Comparison of ENCODE assay signal across 33 cellular contexts in genomic region chr2:107721178-107721577, GRCh38.
"Had no signal": no experiment of that assay in that cellular context is flagged by ENCODE, and none has a peak within 500 bp of the region (broad histone marks: within the 10 kb centered on the region; RNA-seq: fewer than 3 reads in every experiment).

No MANE protein-coding gene starts in this region.

- H3K36me3 Mint-ChIP-seq: activated CD4-positive, alpha-beta memory T cell treated with anti-CD3 and anti-CD28 coated beads for 36 hours; mesothelial cell of epicardium; naive B cell had no signal

- FAIRE-seq: astrocyte, TTC549 had no signal

- H3K36me3 ChIP-seq: brain microvascular endothelial cell, gastrocnemius medialis, neutrophil, thoracic aorta, uterus had no signal

- H3K4me1 ChIP-seq: gastrocnemius medialis, uterus had no signal

- H3K9me3 ChIP-seq: gastrocnemius medialis, neutrophil, thoracic aorta, uterus had no signal

- H3K9me3 Mint-ChIP-seq: activated T-cell treated with anti-CD3 and anti-CD28 coated beads, Interleukin-2, amount 50 U/mL, for 24 hours; endodermal cell; mesothelial cell of epicardium; nephron progenitor cell; stimulated activated naive CD8-positive, alpha-beta T cell treated with anti-CD3 and anti-CD28 coated beads, Interleukin-15, Interleukin-2, amounts not matched to agents 100 ng/mL and 50 ng/mL, for 24 hours had no signal

- H3K4me1 Mint-ChIP-seq: activated CD4-positive, alpha-beta T cell treated with anti-CD3 and anti-CD28 coated beads, Interleukin-2, amount 10 ng/mL, durations not matched to agents 24 days and 14 days; naive B cell had no signal

- H3K27me3 Mint-ChIP-seq: activated CD4-positive, alpha-beta memory T cell treated with anti-CD3 and anti-CD28 coated beads for 36 hours; activated CD4-positive, alpha-beta T cell treated with anti-CD3 and anti-CD28 coated beads, Interleukin-2, amount 10 ng/mL, durations not matched to agents 24 days and 14 days; activated T-cell treated with anti-CD3 and anti-CD28 coated beads, Interleukin-2, amount 50 U/mL, for 24 hours; dendritic cell treated with granulocyte-macrophage colony-stimulating factor and Interleukin-4, amounts not matched to agents 40 ng/mL and 50 ng/mL, for 4 days; stimulated activated naive CD8-positive, alpha-beta T cell treated with anti-CD3 and anti-CD28 coated beads, Interleukin-15, Interleukin-2, amounts not matched to agents 100 ng/mL and 50 ng/mL, for 24 hours had no signal

- H3K27me3 ChIP-seq: brain microvascular endothelial cell, gastrocnemius medialis, neutrophil, uterus had no signal

- H3K4me3 ChIP-seq: gastrocnemius medialis, skin epidermis, thoracic aorta, uterus had no signal

- DNase-seq: activated CD4-positive, alpha-beta memory T cell treated with anti-CD3 and anti-CD28 coated beads for 36 hours; activated CD4-positive, alpha-beta T cell treated with anti-CD3 and anti-CD28 coated beads, Interleukin-2, amount 10 ng/mL, durations not matched to agents 24 days and 14 days; activated CD4-positive, CD25-positive, alpha-beta regulatory T cell treated with anti-CD3 and anti-CD28 coated beads, Interleukin-2, amount 50 U/mL, for 72 hours; activated CD8-positive, alpha-beta memory T cell treated with anti-CD3 and anti-CD28 coated beads, Interleukin-2, amount 50 U/mL, for 4 hours; activated gamma-delta T cell; activated naive CD4-positive, alpha-beta T cell treated with anti-CD3 and anti-CD28 coated beads, Interleukin-2, amount 50 U/mL, for 16 hours; activated T-cell treated with anti-CD3 and anti-CD28 coated beads, Interleukin-2, amount 50 U/mL, for 24 hours; amniotic stem cell; brain microvascular endothelial cell; central memory CD4-positive, alpha-beta T cell; endodermal cell; gastrocnemius medialis; glutamatergic neuron; islet precursor cell; left colon; naive B cell; nephron progenitor cell; retina; stimulated activated CD4-positive, alpha-beta T cell treated with anti-CD3 and anti-CD28 coated beads, Interleukin-12 subunit alpha, Interleukin-12 subunit beta, amount 100 ng/mL, for 4 hours; stimulated activated CD4-positive, alpha-beta T cell treated with anti-CD3 and anti-CD28 coated beads, Interleukin-4, amount 100 ng/mL, for 1 hour; T-helper 9 cell; trophoblast cell; uterus had no signal

- H3K27ac Mint-ChIP-seq: activated CD4-positive, alpha-beta memory T cell treated with anti-CD3 and anti-CD28 coated beads for 36 hours; activated CD4-positive, alpha-beta T cell treated with anti-CD3 and anti-CD28 coated beads, Interleukin-2, amount 10 ng/mL, durations not matched to agents 24 days and 14 days; activated T-cell treated with anti-CD3 and anti-CD28 coated beads, Interleukin-2, amount 50 U/mL, for 24 hours; dendritic cell treated with granulocyte-macrophage colony-stimulating factor and Interleukin-4, amounts not matched to agents 40 ng/mL and 50 ng/mL, for 4 days; endodermal cell; mesothelial cell of epicardium; naive B cell; nephron progenitor cell; stimulated activated naive CD8-positive, alpha-beta T cell treated with anti-CD3 and anti-CD28 coated beads, Interleukin-15, Interleukin-2, amounts not matched to agents 100 ng/mL and 50 ng/mL, for 24 hours; T-helper 1 cell treated with Interleukin-12 subunit alpha and Interleukin-12 subunit beta and Interleukin-4 antibody, amounts not matched to agents 30 μg/mL and 1 μg/mL, for 36 hours had no signal

- H3K27ac ChIP-seq: brain microvascular endothelial cell, gastrocnemius medialis, neutrophil, skin epidermis, thoracic aorta, uterus had no signal

- H3K4me3 Mint-ChIP-seq: activated CD4-positive, alpha-beta memory T cell treated with anti-CD3 and anti-CD28 coated beads for 36 hours; activated CD4-positive, alpha-beta T cell treated with anti-CD3 and anti-CD28 coated beads, Interleukin-2, amount 10 ng/mL, durations not matched to agents 24 days and 14 days; activated T-cell treated with anti-CD3 and anti-CD28 coated beads, Interleukin-2, amount 50 U/mL, for 24 hours; dendritic cell treated with granulocyte-macrophage colony-stimulating factor and Interleukin-4, amounts not matched to agents 40 ng/mL and 50 ng/mL, for 4 days; endodermal cell; mesothelial cell of epicardium; naive B cell; nephron progenitor cell; stimulated activated naive CD8-positive, alpha-beta T cell treated with anti-CD3 and anti-CD28 coated beads, Interleukin-15, Interleukin-2, amounts not matched to agents 100 ng/mL and 50 ng/mL, for 24 hours; T-helper 1 cell treated with Interleukin-12 subunit alpha and Interleukin-12 subunit beta and Interleukin-4 antibody, amounts not matched to agents 30 μg/mL and 1 μg/mL, for 36 hours had no signal

- ATAC-seq: gastrocnemius medialis, left colon, sciatic nerve had no signal
